8 cellular contexts compared by ENCODE assay signal in the genomic region with DNA sequence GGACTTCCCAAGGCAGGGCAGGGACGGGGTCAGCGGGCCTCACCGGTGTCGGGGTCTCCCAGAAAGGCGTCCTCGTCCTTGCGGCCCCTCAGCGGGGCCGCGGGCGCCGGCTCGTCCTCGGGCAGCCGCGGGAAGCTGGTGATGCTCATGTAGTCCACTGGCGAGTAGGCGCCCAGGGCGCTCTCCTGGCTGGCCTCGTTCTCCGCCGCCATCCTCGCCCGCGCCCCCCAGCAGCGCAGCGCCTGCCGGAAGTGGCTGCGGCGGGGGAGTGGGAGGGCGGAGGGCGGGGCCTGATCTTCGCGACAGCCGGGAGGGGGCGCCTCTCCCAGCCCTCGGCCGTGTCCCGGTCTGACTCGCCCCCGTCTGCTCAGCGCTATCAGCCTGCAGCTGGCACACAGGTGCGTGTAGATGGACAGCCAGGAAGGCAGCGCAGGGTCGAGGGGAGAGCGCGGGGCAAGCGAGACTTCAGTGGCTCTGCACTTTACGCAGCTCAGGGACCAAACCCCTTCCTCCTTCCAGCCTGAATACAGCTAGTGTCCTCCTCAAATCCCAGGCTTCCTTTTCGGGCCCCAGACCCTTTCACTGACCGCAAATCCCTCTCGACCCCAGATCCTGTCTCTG. TPM values are rescaled to one million over a fixed set of nuclear protein-coding genes. Genes with fewer than 3 reads are reported as not detected.
DNase-seq lines count a peak whose midpoint lies in the region; ATAC-seq and TF ChIP-seq lines count a peak whose summit lies in the region.

A gene with protein sequence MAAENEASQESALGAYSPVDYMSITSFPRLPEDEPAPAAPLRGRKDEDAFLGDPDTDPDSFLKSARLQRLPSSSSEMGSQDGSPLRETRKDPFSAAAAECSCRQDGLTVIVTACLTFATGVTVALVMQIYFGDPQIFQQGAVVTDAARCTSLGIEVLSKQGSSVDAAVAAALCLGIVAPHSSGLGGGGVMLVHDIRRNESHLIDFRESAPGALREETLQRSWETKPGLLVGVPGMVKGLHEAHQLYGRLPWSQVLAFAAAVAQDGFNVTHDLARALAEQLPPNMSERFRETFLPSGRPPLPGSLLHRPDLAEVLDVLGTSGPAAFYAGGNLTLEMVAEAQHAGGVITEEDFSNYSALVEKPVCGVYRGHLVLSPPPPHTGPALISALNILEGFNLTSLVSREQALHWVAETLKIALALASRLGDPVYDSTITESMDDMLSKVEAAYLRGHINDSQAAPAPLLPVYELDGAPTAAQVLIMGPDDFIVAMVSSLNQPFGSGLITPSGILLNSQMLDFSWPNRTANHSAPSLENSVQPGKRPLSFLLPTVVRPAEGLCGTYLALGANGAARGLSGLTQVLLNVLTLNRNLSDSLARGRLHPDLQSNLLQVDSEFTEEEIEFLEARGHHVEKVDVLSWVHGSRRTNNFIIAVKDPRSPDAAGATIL (minus strand): TSS at position 253 of the 621 bp plus-strand sequence. CDS start 41 bp downstream, at position 212.

- H3K36me3 Mint-ChIP-seq in activated CD4-positive, alpha-beta T cell treated with anti-CD3 and anti-CD28 coated beads, Interleukin-2, amount 10 ng/mL, durations not matched to agents 24 days and 14 days (ENCODE audit: low read depth), result peaks cover 4% of the 10 kb centered on the region

- peak within 1 kb of the TSS; percentile 81 for H3K27ac Mint-ChIP-seq in activated CD4-positive, alpha-beta T cell treated with anti-CD3 and anti-CD28 coated beads, Interleukin-2, amount 10 ng/mL, durations not matched to agents 24 days and 14 days

- H3K9me3 ChIP-seq in colonic mucosa, result no peaks in the 10 kb centered on the region

- H3K4me1 Mint-ChIP-seq in activated CD4-positive, alpha-beta T cell treated with anti-CD3 and anti-CD28 coated beads, Interleukin-2, amount 10 ng/mL, durations not matched to agents 24 days and 14 days, result peaks cover 59% of the 10 kb centered on the region

- H3K27ac ChIP-seq in colonic mucosa, result peak within 1 kb of the TSS; percentile 13

- H3K4me1 ChIP-seq in colonic mucosa, result peaks cover 7% of the 10 kb centered on the region

- H3K9ac ChIP-seq in colonic mucosa (ENCODE audit: low read depth in 2 of 2, low read length in 2 of 2), result peak within 1 kb of the TSS; percentile 69 to 77

- peak within 1 kb of the TSS; percentile 46 for H3K4me3 ChIP-seq in colonic mucosa

- no peaks in the 10 kb centered on the region for H3K27me3 ChIP-seq in colonic mucosa

- TF ChIP-seq CTCF in colonic mucosa (IDR thresholded peaks at IDR 0.05), result peak; percentile 70

- H3K9me3 Mint-ChIP-seq in activated CD4-positive, alpha-beta T cell treated with anti-CD3 and anti-CD28 coated beads, Interleukin-2, amount 10 ng/mL, durations not matched to agents 24 days and 14 days, result no peaks in the 10 kb centered on the region

- H3K36me3 ChIP-seq in colonic mucosa, result no peaks in the 10 kb centered on the region

- peak within 1 kb of the TSS; percentile 94 for H3K4me3 Mint-ChIP-seq in activated CD4-positive, alpha-beta T cell treated with anti-CD3 and anti-CD28 coated beads, Interleukin-2, amount 10 ng/mL, durations not matched to agents 24 days and 14 days

- peak; percentile 42 for ATAC-seq in HG03103 (IDR thresholded peaks at IDR 0.05; ENCODE audit: low read depth, unreplicated experiment)
- no peak for ATAC-seq in HG02981 (IDR thresholded peaks at IDR 0.05; ENCODE audit: unreplicated experiment)

- peak; percentile 95 for DNase-seq in GM03348 (ENCODE audit: low spot score)
- DNase-seq in NCI-H460 (ENCODE audit: extremely low read depth, low read depth), result peak; percentile 69
- peak; percentile 96 for DNase-seq in activated CD4-positive, alpha-beta T cell treated with anti-CD3 and anti-CD28 coated beads, Interleukin-2, amount 10 ng/mL, durations not matched to agents 24 days and 14 days
- peak; percentile 86 for DNase-seq in colonic mucosa
- DNase-seq in left kidney (ENCODE audit: low read depth, low spot score), result peak; percentile 91
- DNase-seq in stimulated activated CD4-positive, alpha-beta T cell treated with anti-CD3 and anti-CD28 coated beads, Interleukin-1b, Interleukin-23, amount 100 ng/mL, for 4 hours (ENCODE audit: low read depth in 2 of 2), result peak; percentile 88 to 91

- intact Hi-C loops in activated CD4-positive, alpha-beta T cell treated with anti-CD3 and anti-CD28 coated beads, Interleukin-2, amount 10 ng/mL, durations not matched to agents 24 days and 14 days (cut with micrococcal nuclease), result loop anchor here (1.0 to 5.0 kb wide), 4 partner anchors 47 to 405 kb away; a partner anchor contains a TSS
- intact Hi-C loops in colonic mucosa (cut with DNase I), result loop anchor here (2.0 to 10.0 kb wide), 2 partner anchors 84 to 222 kb away; a partner anchor contains a TSS

- no peaks in the 10 kb centered on the region for H3K27me3 Mint-ChIP-seq in activated CD4-positive, alpha-beta T cell treated with anti-CD3 and anti-CD28 coated beads, Interleukin-2, amount 10 ng/mL, durations not matched to agents 24 days and 14 days

RNA-seq across cellular contexts. Expression of the gene that starts here (rescaled TPM):
- 3.4 and 3.9 TPM in 2 replicates for total RNA-seq in NCI-H460 (2014; rRNA removed; shearing (Covaris generic))
- 11.1 and 13.7 TPM in 2 replicates for polyA plus RNA-seq in NCI-H460 (2014; cell fraction: nucleus; rRNA removed)
- 12.8 and 14.8 TPM in 2 replicates for total RNA-seq in activated CD4-positive, alpha-beta T cell treated with anti-CD3 and anti-CD28 coated beads, Interleukin-2, amount 10 ng/mL, durations not matched to agents 24 days and 14 days
- total RNA-seq in colonic mucosa, result 10 to 100 TPM; 10.1 to 17.8 TPM
